35 cellular contexts compared by ENCODE assay signal in genomic region chr18:2123077-2123476, GRCh38.
"Had no signal": no experiment of that assay in that cellular context is flagged by ENCODE, and none has a peak within 500 bp of the region (broad histone marks: within the 10 kb centered on the region; RNA-seq: fewer than 3 reads in every experiment).

No MANE protein-coding gene starts in this region.

- H3K27me3 ChIP-seq: MG63 had no signal

- H3K9me3 ChIP-seq: MG63 had no signal

- H3K27ac ChIP-seq: KMS-11 had no signal

- H3K4me3 ChIP-seq: MG63 had no signal

- DNase-seq: Karpas-422, Kasumi-1, MG63, MM.1S, MV-4-11, NCI-H1048, NCI-H1092, NCI-H1092 treated with DMSO at 0.1 percent for 48 hours, NCI-H1105, NCI-H1105 treated with DMSO at 0.1 percent for 48 hours, NCI-H1417, NCI-H1417 treated with DMSO at 0.1 percent for 48 hours, NCI-H1436, NCI-H1436 treated with DMSO at 0.1 percent for 48 hours, NCI-H146, NCI-H1694, NCI-H1694 treated with DMSO at 0.1 percent for 48 hours, NCI-H187, NCI-H187 treated with DMSO at 0.1 percent for 48 hours, NCI-H1930, NCI-H2029, NCI-H2029 treated with DMSO at 0.1 percent for 48 hours, NCI-H2081, NCI-H2081 treated with DMSO at 0.1 percent for 48 hours, NCI-H2107, NCI-H2171, NCI-H2171 treated with DMSO at 0.1 percent for 48 hours, NCI-H2227 treated with DMSO at 0.1 percent for 48 hours, NCI-H226, NCI-H345, NCI-H446, NCI-H446 treated with DMSO at 0.1 percent for 48 hours, NCI-H510A, NCI-H510A treated with DMSO at 0.1 percent for 48 hours had no signal

- H3K4me2 ChIP-seq: KMS-11 had no signal

- H3K9ac ChIP-seq: KMS-11 had no signal

- H3K36me3 ChIP-seq: MG63 had no signal
